15 cellular contexts compared by ENCODE assay signal in genomic region chr19:33947565-33947964, GRCh38.
DNase-seq lines count a peak whose midpoint lies in the region; ATAC-seq, FAIRE-seq and TF ChIP-seq lines count a peak whose summit lies in the region.
"Had no signal": no experiment of that assay in that cellular context is flagged by ENCODE, and none has a peak within 500 bp of the region (broad histone marks: within the 10 kb centered on the region; RNA-seq: fewer than 3 reads in every experiment).

No MANE protein-coding gene starts in this region.

- H3K4me3 Mint-ChIP-seq in activated CD8-positive, alpha-beta T cell treated with anti-CD3 and anti-CD28 coated beads, Interleukin-2, amount 10 ng/mL, durations not matched to agents 7 days and 5 days: no peak overlapping the region
- H3K4me3 Mint-ChIP-seq: activated CD4-positive, alpha-beta memory T cell treated with anti-CD3 and anti-CD28 coated beads for 36 hours; activated T-helper 17 cell treated with anti-CD3 and anti-CD28 coated beads, Interleukin-2, amount 50 U/mL, for 72 hours; CD4-positive, CD25-positive, alpha-beta regulatory T cell had no signal

- POLR2A ChIA-PET in K562 (lab: Yijun Ruan, JAX): interaction anchor here (0.6 to 1.6 kb wide), 3 partner anchors 44 to 63 kb away, joined by 3 to 5 read pairs (median 3); no protein-coding TSS in a partner anchor
- POLR2A ChIA-PET in activated CD8-positive, alpha-beta T cell treated with anti-CD3 and anti-CD28 coated beads, Interleukin-2, amount 10 ng/mL, durations not matched to agents 7 days and 5 days (lab: Charles Lee): no interaction called here

- no peaks in the 10 kb centered on the region for H3K79me2 ChIP-seq in K562 (ENCODE audit: control insufficient read depth, insufficient read depth, low read length)

- no peaks in the 10 kb centered on the region for H3K9me3 Mint-ChIP-seq in activated CD8-positive, alpha-beta T cell treated with anti-CD3 and anti-CD28 coated beads, Interleukin-2, amount 10 ng/mL, durations not matched to agents 7 days and 5 days (ENCODE audit: insufficient read depth)
- H3K9me3 Mint-ChIP-seq: activated CD4-positive, alpha-beta memory T cell treated with anti-CD3 and anti-CD28 coated beads for 36 hours; activated T-helper 17 cell treated with anti-CD3 and anti-CD28 coated beads, Interleukin-2, amount 50 U/mL, for 72 hours had no signal

- BruUV-seq in K562 (replicated peaks; lab: Mats Ljungman, UMichigan): no TSS peak

- H3K4me2 ChIP-seq in K562 (ENCODE audit: insufficient read depth, low read length): no peak overlapping the region

- no peak for FAIRE-seq in K562 (lab: Jason Lieb, UNC)
- FAIRE-seq: colon had no signal

- H3K36me3 Mint-ChIP-seq in activated CD8-positive, alpha-beta T cell treated with anti-CD3 and anti-CD28 coated beads, Interleukin-2, amount 10 ng/mL, durations not matched to agents 7 days and 5 days (ENCODE audit: low read depth): no peaks in the 10 kb centered on the region
- H3K36me3 Mint-ChIP-seq: activated CD4-positive, alpha-beta memory T cell treated with anti-CD3 and anti-CD28 coated beads for 36 hours; CD4-positive, CD25-positive, alpha-beta regulatory T cell had no signal

- H3K27me3 ChIP-seq in K562 (ENCODE audit: control insufficient read depth in 2 of 2, insufficient read depth in 2 of 2, low read length in 2 of 2) (peaks cover 0 to 19% of the 10 kb centered on the region in 2 experiments; a peak in 3 of 5 replicates), left lung (no peaks in the 10 kb centered on the region), aorta (ENCODE audit: control insufficient read depth in 1 of 2, insufficient read depth in 2 of 2, low read length in 1 of 2) (no peaks in the 10 kb centered on the region)

- intact Hi-C loops in K562 (cut with micrococcal nuclease): no loop called here
- intact Hi-C loops in left lung (cut with DNase I): no loop called here
- intact Hi-C loops in aorta (cut with DNase I): no loop called here

- TF ChIP-seq CTCF in LNCAP (IDR thresholded peaks at IDR 0.05): peak; percentile 42
- peak; percentile 33 to 45 (median 44); a peak in 3 of 6 replicates for TF ChIP-seq CTCF in K562 (IDR thresholded peaks at IDR 0.05 in 2 of 3, conservative IDR thresholded peaks at IDR 0.05 in 1 of 3; ENCODE audit: insufficient read depth in 2 of 3, low read depth in 1 of 3, low read length in 3 of 3)
- TF ChIP-seq CTCF in left lung (IDR thresholded peaks at IDR 0.05): no peak

- WGBS in K562 (ENCODE audit: insufficient coverage, low coverage, missing lambda C conversion rate): 0% methylated on average over 4 of the region's 4 CpGs
- 57 to 61% methylated on average over 4 of the region's 4 CpGs for WGBS in aorta, 2 donors

- H2AFZ ChIP-seq in K562 (ENCODE audit: low read depth, low read length): no peak overlapping the region

- H3K9ac ChIP-seq in K562 (ENCODE audit: insufficient read depth in 1 of 2, low read depth in 2 of 2, low read length in 2 of 2): no peak overlapping the region

- H3K4me3 ChIP-seq in K562 (no peak overlapping the region), left lung (no peak overlapping the region), aorta (ENCODE audit: low read length in 2 of 2) (no peak overlapping the region)

- H3K4me1 Mint-ChIP-seq in activated CD8-positive, alpha-beta T cell treated with anti-CD3 and anti-CD28 coated beads, Interleukin-2, amount 10 ng/mL, durations not matched to agents 7 days and 5 days (ENCODE audit: low read depth): no peaks in the 10 kb centered on the region
- H3K4me1 Mint-ChIP-seq: activated T-helper 17 cell treated with anti-CD3 and anti-CD28 coated beads, Interleukin-2, amount 50 U/mL, for 72 hours; CD4-positive, CD25-positive, alpha-beta regulatory T cell had no signal

- TF ChIP-seq RAD21 in K562 (CRISPR knock-in tag; conservative IDR thresholded peaks at IDR 0.05 in 1 of 2, IDR thresholded peaks at IDR 0.05 in 1 of 2): no peak

- TF ChIP-seq EP300 in K562 (IDR thresholded peaks at IDR 0.05; ENCODE audit: low read length): no peak

- H3K36me3 ChIP-seq in K562 (ENCODE audit: control insufficient read depth, insufficient read depth, low read length) (no peaks in the 10 kb centered on the region), left lung (no peaks in the 10 kb centered on the region), aorta (ENCODE audit: control insufficient read depth in 1 of 2, insufficient read depth in 2 of 2, low read length in 1 of 2) (no peaks in the 10 kb centered on the region)

- H3K9me3 ChIP-seq in K562 (replicated peaks; ENCODE audit: control insufficient read depth, insufficient read depth, low read depth, low read length) (no peaks in the 10 kb centered on the region), left lung (no peaks in the 10 kb centered on the region), aorta (ENCODE audit: control insufficient read depth, low read length) (no peaks in the 10 kb centered on the region)

- CTCF ChIA-PET in K562 (lab: Yijun Ruan, JAX; ENCODE audit: low intra/inter-chr PET ratio): no interaction called here
- CTCF ChIA-PET in activated CD8-positive, alpha-beta T cell treated with anti-CD3 and anti-CD28 coated beads, Interleukin-2, amount 10 ng/mL, durations not matched to agents 7 days and 5 days (lab: Charles Lee): no interaction called here

- no peak overlapping the region for H3K27ac Mint-ChIP-seq in activated CD8-positive, alpha-beta T cell treated with anti-CD3 and anti-CD28 coated beads, Interleukin-2, amount 10 ng/mL, durations not matched to agents 7 days and 5 days
- H3K27ac Mint-ChIP-seq: activated CD4-positive, alpha-beta memory T cell treated with anti-CD3 and anti-CD28 coated beads for 36 hours; activated T-helper 17 cell treated with anti-CD3 and anti-CD28 coated beads, Interleukin-2, amount 50 U/mL, for 72 hours; CD4-positive, CD25-positive, alpha-beta regulatory T cell had no signal

- in situ Hi-C loops in K562 (cut with MboI): no loop called here

- DNase-seq in EL: peak; percentile 4
- DNase-seq in K562 (ENCODE audit: extremely low read depth in 1 of 4, low spot score in 3 of 4): peak in 1 of 4 experiments; percentile 3
- DNase-seq in kidney tubule cell (ENCODE audit: low spot score): peak; percentile 2
- no peak for DNase-seq in activated CD8-positive, alpha-beta T cell treated with anti-CD3 and anti-CD28 coated beads, Interleukin-2, amount 10 ng/mL, durations not matched to agents 7 days and 5 days
- DNase-seq in left lung: no peak
- DNase-seq in aorta: no peak
- DNase-seq in DMS153 treated with DMSO at 0.1 percent for 48 hours (lab: John Stamatoyannopoulos, UW; ENCODE audit: unreplicated experiment): no peak
- DNase-seq: activated CD4-positive, alpha-beta memory T cell treated with anti-CD3 and anti-CD28 coated beads for 36 hours; CD4-positive, CD25-positive, alpha-beta regulatory T cell; Kasumi-1; left ventricle myocardium superior; NCI-H2081 treated with DMSO at 0.1 percent for 48 hours had no signal

- no peak for TF ChIP-seq POLR2A in K562 (conservative IDR thresholded peaks at IDR 0.05)

- ATAC-seq in K562 (peak; percentile 67), left lung (no peak), aorta (ENCODE audit: low FRiP score) (no peak)
- no peak for ATAC-seq in activated CD8-positive, alpha-beta T cell treated with anti-CD3 and anti-CD28 coated beads, Interleukin-2, amount 10 ng/mL, durations not matched to agents 7 days and 5 days
- ATAC-seq: activated T-helper 17 cell treated with anti-CD3 and anti-CD28 coated beads, Interleukin-2, amount 50 U/mL, for 72 hours; left ventricle myocardium superior had no signal

- no peaks in the 10 kb centered on the region for H4K20me1 ChIP-seq in K562 (replicated peaks; ENCODE audit: control insufficient read depth, insufficient read depth, low read length)

- no peaks in the 10 kb centered on the region for H3K27me3 Mint-ChIP-seq in activated CD8-positive, alpha-beta T cell treated with anti-CD3 and anti-CD28 coated beads, Interleukin-2, amount 10 ng/mL, durations not matched to agents 7 days and 5 days (ENCODE audit: low read depth)

- H3K4me1 ChIP-seq in K562 (replicated peaks in 1 of 2; ENCODE audit: control insufficient read depth in 2 of 2, insufficient read depth in 2 of 2, low read length in 2 of 2) (no peaks in the 10 kb centered on the region; a peak in 1 of 5 replicates), left lung (no peaks in the 10 kb centered on the region), aorta (ENCODE audit: control insufficient read depth in 1 of 2, insufficient read depth in 2 of 2, low read length in 2 of 2) (no peaks in the 10 kb centered on the region)

- H3K27ac ChIP-seq in K562 (ENCODE audit: extremely low read depth, low read depth, low read length) (no peak overlapping the region), left lung (no peak overlapping the region), aorta (ENCODE audit: low read depth in 1 of 2, low read length in 2 of 2) (no peak overlapping the region)

- no peaks in the 10 kb centered on the region for H3K9me1 ChIP-seq in K562 (ENCODE audit: control insufficient read depth, insufficient read depth, low read length)

TF ChIP-seq in K562, 482 proteins besides CTCF, POLR2A, EP300 and RAD21 (continues in another document):
- TF ChIP-seq KDM4B (IDR thresholded peaks at IDR 0.05; ENCODE audit: borderline replicate concordance in 2 of 2, low read depth in 1 of 2): no peak
- TF ChIP-seq, protein P1, sequence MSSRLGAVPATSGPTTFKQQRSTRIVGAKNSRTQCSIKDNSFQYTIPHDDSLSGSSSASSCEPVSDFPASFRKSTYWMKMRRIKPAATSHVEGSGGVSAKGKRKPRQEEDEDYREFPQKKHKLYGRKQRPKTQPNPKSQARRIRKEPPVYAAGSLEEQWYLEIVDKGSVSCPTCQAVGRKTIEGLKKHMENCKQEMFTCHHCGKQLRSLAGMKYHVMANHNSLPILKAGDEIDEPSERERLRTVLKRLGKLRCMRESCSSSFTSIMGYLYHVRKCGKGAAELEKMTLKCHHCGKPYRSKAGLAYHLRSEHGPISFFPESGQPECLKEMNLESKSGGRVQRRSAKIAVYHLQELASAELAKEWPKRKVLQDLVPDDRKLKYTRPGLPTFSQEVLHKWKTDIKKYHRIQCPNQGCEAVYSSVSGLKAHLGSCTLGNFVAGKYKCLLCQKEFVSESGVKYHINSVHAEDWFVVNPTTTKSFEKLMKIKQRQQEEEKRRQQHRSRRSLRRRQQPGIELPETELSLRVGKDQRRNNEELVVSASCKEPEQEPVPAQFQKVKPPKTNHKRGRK (tag; IDR thresholded peaks at IDR 0.05): no peak
- TF ChIP-seq WHSC1 (IDR thresholded peaks at IDR 0.05; ENCODE audit: low read length): no peak
- TF ChIP-seq MAFF (IDR thresholded peaks at IDR 0.05; ENCODE audit: low read length): no peak

Comparison
In these comparisons a context has a peak if more than half of its experiments do, and no peak if none do; other contexts are left out.
1. DNase-seq: peak in EL (single experiment) and kidney tubule cell (single experiment); none in activated CD8-positive, alpha-beta T cell treated with anti-CD3 and anti-CD28 coated beads, Interleukin-2, amount 10 ng/mL, durations not matched to agents 7 days and 5 days (single experiment), left lung (0 of 2), aorta (0 of 2) and DMS153 treated with DMSO at 0.1 percent for 48 hours (single experiment).
2. CTCF ChIP-seq: peak in LNCAP (single experiment) and K562 (3 of 3); none in left lung (0 of 2).